Comparison of ENCODE assay signal across 1 cellular context in the genomic region with DNA sequence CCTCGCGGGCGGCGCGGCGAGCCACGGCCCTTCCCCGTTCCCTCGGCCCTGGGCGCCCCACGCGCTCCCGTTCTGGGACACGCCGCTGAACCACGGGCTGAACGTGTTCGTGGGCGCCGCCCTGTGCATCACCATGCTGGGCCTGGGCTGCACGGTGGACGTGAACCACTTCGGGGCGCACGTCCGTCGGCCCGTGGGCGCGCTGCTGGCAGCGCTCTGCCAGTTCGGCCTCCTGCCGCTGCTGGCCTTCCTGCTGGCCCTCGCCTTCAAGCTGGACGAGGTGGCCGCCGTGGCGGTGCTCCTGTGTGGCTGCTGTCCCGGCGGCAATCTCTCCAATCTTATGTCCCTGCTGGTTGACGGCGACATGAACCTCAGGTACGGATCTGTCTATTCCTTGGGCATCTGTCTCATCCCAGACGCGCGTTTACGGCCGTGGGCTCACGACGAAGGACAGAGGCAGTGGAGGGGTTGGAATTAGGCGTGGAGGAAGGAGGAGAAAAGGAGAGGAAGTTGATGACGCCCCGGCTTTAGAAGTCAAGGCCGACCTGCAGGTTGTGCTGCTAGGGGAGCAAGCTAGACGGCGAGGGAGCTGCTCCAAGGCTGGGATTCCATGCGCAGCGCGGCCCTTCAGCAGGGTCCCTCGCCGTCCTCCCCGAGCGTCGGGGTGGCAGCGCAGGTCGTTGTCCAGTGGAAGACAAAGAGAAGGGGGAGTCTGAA.
TF ChIP-seq lines count a peak whose summit lies in the region.

No MANE protein-coding gene starts in this region.

TF ChIP-seq in K562, 482 proteins besides CTCF, POLR2A, EP300 and RAD21 (continued from another document and continues in another):
- TF ChIP-seq, protein P1, sequence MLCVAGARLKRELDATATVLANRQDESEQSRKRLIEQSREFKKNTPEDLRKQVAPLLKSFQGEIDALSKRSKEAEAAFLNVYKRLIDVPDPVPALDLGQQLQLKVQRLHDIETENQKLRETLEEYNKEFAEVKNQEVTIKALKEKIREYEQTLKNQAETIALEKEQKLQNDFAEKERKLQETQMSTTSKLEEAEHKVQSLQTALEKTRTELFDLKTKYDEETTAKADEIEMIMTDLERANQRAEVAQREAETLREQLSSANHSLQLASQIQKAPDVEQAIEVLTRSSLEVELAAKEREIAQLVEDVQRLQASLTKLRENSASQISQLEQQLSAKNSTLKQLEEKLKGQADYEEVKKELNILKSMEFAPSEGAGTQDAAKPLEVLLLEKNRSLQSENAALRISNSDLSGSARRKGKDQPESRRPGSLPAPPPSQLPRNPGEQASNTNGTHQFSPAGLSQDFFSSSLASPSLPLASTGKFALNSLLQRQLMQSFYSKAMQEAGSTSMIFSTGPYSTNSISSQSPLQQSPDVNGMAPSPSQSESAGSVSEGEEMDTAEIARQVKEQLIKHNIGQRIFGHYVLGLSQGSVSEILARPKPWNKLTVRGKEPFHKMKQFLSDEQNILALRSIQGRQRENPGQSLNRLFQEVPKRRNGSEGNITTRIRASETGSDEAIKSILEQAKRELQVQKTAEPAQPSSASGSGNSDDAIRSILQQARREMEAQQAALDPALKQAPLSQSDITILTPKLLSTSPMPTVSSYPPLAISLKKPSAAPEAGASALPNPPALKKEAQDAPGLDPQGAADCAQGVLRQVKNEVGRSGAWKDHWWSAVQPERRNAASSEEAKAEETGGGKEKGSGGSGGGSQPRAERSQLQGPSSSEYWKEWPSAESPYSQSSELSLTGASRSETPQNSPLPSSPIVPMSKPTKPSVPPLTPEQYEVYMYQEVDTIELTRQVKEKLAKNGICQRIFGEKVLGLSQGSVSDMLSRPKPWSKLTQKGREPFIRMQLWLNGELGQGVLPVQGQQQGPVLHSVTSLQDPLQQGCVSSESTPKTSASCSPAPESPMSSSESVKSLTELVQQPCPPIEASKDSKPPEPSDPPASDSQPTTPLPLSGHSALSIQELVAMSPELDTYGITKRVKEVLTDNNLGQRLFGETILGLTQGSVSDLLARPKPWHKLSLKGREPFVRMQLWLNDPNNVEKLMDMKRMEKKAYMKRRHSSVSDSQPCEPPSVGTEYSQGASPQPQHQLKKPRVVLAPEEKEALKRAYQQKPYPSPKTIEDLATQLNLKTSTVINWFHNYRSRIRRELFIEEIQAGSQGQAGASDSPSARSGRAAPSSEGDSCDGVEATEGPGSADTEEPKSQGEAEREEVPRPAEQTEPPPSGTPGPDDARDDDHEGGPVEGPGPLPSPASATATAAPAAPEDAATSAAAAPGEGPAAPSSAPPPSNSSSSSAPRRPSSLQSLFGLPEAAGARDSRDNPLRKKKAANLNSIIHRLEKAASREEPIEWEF (CRISPR knock-in tag; IDR thresholded peaks at IDR 0.05) = no peak
- no peak for TF ChIP-seq PPARD (CRISPR knock-in tag; IDR thresholded peaks at IDR 0.05)
- TF ChIP-seq ZNF143 (CRISPR knock-in tag; IDR thresholded peaks at IDR 0.05) = 0 out of 2 replicates have a peak, but pooled peaks have one; percentile 30
- no peak for TF ChIP-seq ILK (tag; IDR thresholded peaks at IDR 0.05; ENCODE audit: borderline replicate concordance, low read depth)
- peak; percentile 33; the same call in 1 of the 2 replicates for TF ChIP-seq CBFB (CRISPR knock-in tag; IDR thresholded peaks at IDR 0.05)
- TF ChIP-seq NRF1 (conservative IDR thresholded peaks at IDR 0.05 in 1 of 2, IDR thresholded peaks at IDR 0.05 in 1 of 2) = peak; percentile 12 to 55; a peak in 3 of 4 replicates
- peak; percentile 85; the same call in 1 of the 2 replicates for TF ChIP-seq L3MBTL2 (IDR thresholded peaks at IDR 0.05)
- TF ChIP-seq, protein P2, sequence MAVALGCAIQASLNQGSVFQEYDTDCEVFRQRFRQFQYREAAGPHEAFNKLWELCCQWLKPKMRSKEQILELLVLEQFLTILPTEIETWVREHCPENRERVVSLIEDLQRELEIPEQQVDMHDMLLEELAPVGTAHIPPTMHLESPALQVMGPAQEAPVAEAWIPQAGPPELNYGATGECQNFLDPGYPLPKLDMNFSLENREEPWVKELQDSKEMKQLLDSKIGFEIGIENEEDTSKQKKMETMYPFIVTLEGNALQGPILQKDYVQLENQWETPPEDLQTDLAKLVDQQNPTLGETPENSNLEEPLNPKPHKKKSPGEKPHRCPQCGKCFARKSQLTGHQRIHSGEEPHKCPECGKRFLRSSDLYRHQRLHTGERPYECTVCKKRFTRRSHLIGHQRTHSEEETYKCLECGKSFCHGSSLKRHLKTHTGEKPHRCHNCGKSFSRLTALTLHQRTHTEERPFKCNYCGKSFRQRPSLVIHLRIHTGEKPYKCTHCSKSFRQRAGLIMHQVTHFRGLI (CRISPR knock-in tag; IDR thresholded peaks at IDR 0.05) = no peak
- TF ChIP-seq SAP30 (IDR thresholded peaks at IDR 0.05; ENCODE audit: borderline replicate concordance, insufficient read depth, low read depth, low read length, poor library complexity, severe bottlenecking) = peak; percentile 14
- peak; percentile 83; the same call in 1 of the 2 replicates for TF ChIP-seq HNRNPL (IDR thresholded peaks at IDR 0.05; ENCODE audit: low read depth, low read length)
- peak; percentile 89 for TF ChIP-seq SAFB (IDR thresholded peaks at IDR 0.05; ENCODE audit: borderline replicate concordance, low read depth, low read length)
- TF ChIP-seq, protein P3, sequence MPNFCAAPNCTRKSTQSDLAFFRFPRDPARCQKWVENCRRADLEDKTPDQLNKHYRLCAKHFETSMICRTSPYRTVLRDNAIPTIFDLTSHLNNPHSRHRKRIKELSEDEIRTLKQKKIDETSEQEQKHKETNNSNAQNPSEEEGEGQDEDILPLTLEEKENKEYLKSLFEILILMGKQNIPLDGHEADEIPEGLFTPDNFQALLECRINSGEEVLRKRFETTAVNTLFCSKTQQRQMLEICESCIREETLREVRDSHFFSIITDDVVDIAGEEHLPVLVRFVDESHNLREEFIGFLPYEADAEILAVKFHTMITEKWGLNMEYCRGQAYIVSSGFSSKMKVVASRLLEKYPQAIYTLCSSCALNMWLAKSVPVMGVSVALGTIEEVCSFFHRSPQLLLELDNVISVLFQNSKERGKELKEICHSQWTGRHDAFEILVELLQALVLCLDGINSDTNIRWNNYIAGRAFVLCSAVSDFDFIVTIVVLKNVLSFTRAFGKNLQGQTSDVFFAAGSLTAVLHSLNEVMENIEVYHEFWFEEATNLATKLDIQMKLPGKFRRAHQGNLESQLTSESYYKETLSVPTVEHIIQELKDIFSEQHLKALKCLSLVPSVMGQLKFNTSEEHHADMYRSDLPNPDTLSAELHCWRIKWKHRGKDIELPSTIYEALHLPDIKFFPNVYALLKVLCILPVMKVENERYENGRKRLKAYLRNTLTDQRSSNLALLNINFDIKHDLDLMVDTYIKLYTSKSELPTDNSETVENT (CRISPR knock-in tag; IDR thresholded peaks at IDR 0.05) = 0 out of 2 replicates have a peak, but pooled peaks have one; percentile 45
- TF ChIP-seq MAZ (CRISPR knock-in tag; conservative IDR thresholded peaks at IDR 0.05 in 1 of 2, IDR thresholded peaks at IDR 0.05 in 1 of 2) = 0 out of 4 replicates have a peak, but pooled peaks of 1 of the 2 experiments have one; percentile 11
- TF ChIP-seq POLR2G (IDR thresholded peaks at IDR 0.05; ENCODE audit: low read depth, low read length) = peak; percentile 43
- no peak for TF ChIP-seq FOXM1 (IDR thresholded peaks at IDR 0.05; ENCODE audit: low read depth)
- 0 out of 2 replicates have a peak, but pooled peaks have one; percentile 5 for TF ChIP-seq FOXM1 (CRISPR knock-in tag; IDR thresholded peaks at IDR 0.05; ENCODE audit: low read depth)
- peak; percentile 67; the same call in 1 of the 2 replicates for TF ChIP-seq GATA2 (CRISPR knock-in tag; IDR thresholded peaks at IDR 0.05)
- TF ChIP-seq RFX1 (IDR thresholded peaks at IDR 0.05) = no peak
- no peak for TF ChIP-seq ILF3 (IDR thresholded peaks at IDR 0.05; ENCODE audit: borderline replicate concordance)
- TF ChIP-seq RBFOX2 (IDR thresholded peaks at IDR 0.05; ENCODE audit: low read depth, low read length) = peak; percentile 69
- TF ChIP-seq, protein P4, sequence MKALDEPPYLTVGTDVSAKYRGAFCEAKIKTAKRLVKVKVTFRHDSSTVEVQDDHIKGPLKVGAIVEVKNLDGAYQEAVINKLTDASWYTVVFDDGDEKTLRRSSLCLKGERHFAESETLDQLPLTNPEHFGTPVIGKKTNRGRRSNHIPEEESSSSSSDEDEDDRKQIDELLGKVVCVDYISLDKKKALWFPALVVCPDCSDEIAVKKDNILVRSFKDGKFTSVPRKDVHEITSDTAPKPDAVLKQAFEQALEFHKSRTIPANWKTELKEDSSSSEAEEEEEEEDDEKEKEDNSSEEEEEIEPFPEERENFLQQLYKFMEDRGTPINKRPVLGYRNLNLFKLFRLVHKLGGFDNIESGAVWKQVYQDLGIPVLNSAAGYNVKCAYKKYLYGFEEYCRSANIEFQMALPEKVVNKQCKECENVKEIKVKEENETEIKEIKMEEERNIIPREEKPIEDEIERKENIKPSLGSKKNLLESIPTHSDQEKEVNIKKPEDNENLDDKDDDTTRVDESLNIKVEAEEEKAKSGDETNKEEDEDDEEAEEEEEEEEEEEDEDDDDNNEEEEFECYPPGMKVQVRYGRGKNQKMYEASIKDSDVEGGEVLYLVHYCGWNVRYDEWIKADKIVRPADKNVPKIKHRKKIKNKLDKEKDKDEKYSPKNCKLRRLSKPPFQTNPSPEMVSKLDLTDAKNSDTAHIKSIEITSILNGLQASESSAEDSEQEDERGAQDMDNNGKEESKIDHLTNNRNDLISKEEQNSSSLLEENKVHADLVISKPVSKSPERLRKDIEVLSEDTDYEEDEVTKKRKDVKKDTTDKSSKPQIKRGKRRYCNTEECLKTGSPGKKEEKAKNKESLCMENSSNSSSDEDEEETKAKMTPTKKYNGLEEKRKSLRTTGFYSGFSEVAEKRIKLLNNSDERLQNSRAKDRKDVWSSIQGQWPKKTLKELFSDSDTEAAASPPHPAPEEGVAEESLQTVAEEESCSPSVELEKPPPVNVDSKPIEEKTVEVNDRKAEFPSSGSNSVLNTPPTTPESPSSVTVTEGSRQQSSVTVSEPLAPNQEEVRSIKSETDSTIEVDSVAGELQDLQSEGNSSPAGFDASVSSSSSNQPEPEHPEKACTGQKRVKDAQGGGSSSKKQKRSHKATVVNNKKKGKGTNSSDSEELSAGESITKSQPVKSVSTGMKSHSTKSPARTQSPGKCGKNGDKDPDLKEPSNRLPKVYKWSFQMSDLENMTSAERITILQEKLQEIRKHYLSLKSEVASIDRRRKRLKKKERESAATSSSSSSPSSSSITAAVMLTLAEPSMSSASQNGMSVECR (CRISPR knock-in tag; IDR thresholded peaks at IDR 0.05) = peak; percentile 73
- TF ChIP-seq PTTG1 (tag; IDR thresholded peaks at IDR 0.05; ENCODE audit: low read depth) = no peak
- TF ChIP-seq, protein P5, sequence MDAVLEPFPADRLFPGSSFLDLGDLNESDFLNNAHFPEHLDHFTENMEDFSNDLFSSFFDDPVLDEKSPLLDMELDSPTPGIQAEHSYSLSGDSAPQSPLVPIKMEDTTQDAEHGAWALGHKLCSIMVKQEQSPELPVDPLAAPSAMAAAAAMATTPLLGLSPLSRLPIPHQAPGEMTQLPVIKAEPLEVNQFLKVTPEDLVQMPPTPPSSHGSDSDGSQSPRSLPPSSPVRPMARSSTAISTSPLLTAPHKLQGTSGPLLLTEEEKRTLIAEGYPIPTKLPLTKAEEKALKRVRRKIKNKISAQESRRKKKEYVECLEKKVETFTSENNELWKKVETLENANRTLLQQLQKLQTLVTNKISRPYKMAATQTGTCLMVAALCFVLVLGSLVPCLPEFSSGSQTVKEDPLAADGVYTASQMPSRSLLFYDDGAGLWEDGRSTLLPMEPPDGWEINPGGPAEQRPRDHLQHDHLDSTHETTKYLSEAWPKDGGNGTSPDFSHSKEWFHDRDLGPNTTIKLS (IDR thresholded peaks at IDR 0.05; ENCODE audit: borderline replicate concordance, low read depth) = 0 out of 2 replicates have a peak, but pooled peaks have one; percentile 15
- TF ChIP-seq ZNF224 (CRISPR knock-in tag; IDR thresholded peaks at IDR 0.05) = no peak
- TF ChIP-seq, protein P6, sequence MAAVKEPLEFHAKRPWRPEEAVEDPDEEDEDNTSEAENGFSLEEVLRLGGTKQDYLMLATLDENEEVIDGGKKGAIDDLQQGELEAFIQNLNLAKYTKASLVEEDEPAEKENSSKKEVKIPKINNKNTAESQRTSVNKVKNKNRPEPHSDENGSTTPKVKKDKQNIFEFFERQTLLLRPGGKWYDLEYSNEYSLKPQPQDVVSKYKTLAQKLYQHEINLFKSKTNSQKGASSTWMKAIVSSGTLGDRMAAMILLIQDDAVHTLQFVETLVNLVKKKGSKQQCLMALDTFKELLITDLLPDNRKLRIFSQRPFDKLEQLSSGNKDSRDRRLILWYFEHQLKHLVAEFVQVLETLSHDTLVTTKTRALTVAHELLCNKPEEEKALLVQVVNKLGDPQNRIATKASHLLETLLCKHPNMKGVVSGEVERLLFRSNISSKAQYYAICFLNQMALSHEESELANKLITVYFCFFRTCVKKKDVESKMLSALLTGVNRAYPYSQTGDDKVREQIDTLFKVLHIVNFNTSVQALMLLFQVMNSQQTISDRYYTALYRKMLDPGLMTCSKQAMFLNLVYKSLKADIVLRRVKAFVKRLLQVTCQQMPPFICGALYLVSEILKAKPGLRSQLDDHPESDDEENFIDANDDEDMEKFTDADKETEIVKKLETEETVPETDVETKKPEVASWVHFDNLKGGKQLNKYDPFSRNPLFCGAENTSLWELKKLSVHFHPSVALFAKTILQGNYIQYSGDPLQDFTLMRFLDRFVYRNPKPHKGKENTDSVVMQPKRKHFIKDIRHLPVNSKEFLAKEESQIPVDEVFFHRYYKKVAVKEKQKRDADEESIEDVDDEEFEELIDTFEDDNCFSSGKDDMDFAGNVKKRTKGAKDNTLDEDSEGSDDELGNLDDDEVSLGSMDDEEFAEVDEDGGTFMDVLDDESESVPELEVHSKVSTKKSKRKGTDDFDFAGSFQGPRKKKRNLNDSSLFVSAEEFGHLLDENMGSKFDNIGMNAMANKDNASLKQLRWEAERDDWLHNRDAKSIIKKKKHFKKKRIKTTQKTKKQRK (IDR thresholded peaks at IDR 0.05; ENCODE audit: borderline replicate concordance, low read depth, low read length) = no peak
- no peak for TF ChIP-seq ZNF699 (CRISPR knock-in tag; IDR thresholded peaks at IDR 0.05; ENCODE audit: insufficient replicate concordance)
- TF ChIP-seq, protein P7, sequence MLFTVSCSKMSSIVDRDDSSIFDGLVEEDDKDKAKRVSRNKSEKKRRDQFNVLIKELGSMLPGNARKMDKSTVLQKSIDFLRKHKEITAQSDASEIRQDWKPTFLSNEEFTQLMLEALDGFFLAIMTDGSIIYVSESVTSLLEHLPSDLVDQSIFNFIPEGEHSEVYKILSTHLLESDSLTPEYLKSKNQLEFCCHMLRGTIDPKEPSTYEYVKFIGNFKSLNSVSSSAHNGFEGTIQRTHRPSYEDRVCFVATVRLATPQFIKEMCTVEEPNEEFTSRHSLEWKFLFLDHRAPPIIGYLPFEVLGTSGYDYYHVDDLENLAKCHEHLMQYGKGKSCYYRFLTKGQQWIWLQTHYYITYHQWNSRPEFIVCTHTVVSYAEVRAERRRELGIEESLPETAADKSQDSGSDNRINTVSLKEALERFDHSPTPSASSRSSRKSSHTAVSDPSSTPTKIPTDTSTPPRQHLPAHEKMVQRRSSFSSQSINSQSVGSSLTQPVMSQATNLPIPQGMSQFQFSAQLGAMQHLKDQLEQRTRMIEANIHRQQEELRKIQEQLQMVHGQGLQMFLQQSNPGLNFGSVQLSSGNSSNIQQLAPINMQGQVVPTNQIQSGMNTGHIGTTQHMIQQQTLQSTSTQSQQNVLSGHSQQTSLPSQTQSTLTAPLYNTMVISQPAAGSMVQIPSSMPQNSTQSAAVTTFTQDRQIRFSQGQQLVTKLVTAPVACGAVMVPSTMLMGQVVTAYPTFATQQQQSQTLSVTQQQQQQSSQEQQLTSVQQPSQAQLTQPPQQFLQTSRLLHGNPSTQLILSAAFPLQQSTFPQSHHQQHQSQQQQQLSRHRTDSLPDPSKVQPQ (CRISPR knock-in tag; IDR thresholded peaks at IDR 0.05; ENCODE audit: borderline replicate concordance) = no peak
